In genomic region chr3:165868088-165868487, GRCh38 we compare ENCODE assay signal across 24 cellular contexts.
"Had no signal": no experiment of that assay in that cellular context is flagged by ENCODE, and none has a peak within 500 bp of the region (broad histone marks: within the 10 kb centered on the region; RNA-seq: fewer than 3 reads in every experiment).

No MANE protein-coding gene starts in this region.

- H3K36me3 ChIP-seq: colonic mucosa, esophagus squamous epithelium, gastrocnemius medialis, heart right ventricle, left lung, lower lobe of right lung had no signal

- H3K27ac ChIP-seq: colonic mucosa, epithelial cell of prostate, esophagus squamous epithelium, gastrocnemius medialis, heart right ventricle, left lung, lower lobe of right lung had no signal

- H3K4me3 Mint-ChIP-seq: dendritic cell treated with granulocyte-macrophage colony-stimulating factor and Interleukin-4, amounts not matched to agents 40 ng/mL and 50 ng/mL, for 4 days; effector memory CD8-positive, alpha-beta T cell; endodermal cell; mesothelial cell of epicardium had no signal

- DNase-seq: colonic mucosa; cortex of kidney; effector CD8-positive, alpha-beta T cell; effector memory CD8-positive, alpha-beta T cell; endodermal cell; erythroblast; esophagus squamous epithelium; foreskin fibroblast; foreskin melanocyte; gastrocnemius medialis; glutamatergic neuron; head of caudate nucleus; heart right ventricle; hippocampal formation; left cardiac atrium; left lung; left ventricle myocardium superior; lower lobe of right lung; mesenchymal stem cell; mucosa of descending colon had no signal

- ATAC-seq: effector memory CD8-positive, alpha-beta T cell; esophagus mucosa; gastrocnemius medialis; heart right ventricle; left cardiac atrium; left lung; left ventricle myocardium superior; mucosa of descending colon had no signal

- H3K4me1 Mint-ChIP-seq: endodermal cell, mesothelial cell of epicardium had no signal

- H3K27ac Mint-ChIP-seq: dendritic cell treated with granulocyte-macrophage colony-stimulating factor and Interleukin-4, amounts not matched to agents 40 ng/mL and 50 ng/mL, for 4 days; effector memory CD8-positive, alpha-beta T cell; endodermal cell; mesothelial cell of epicardium had no signal

- H3K27me3 Mint-ChIP-seq: dendritic cell treated with granulocyte-macrophage colony-stimulating factor and Interleukin-4, amounts not matched to agents 40 ng/mL and 50 ng/mL, for 4 days; effector memory CD8-positive, alpha-beta T cell had no signal

- H3K36me3 Mint-ChIP-seq: mesothelial cell of epicardium had no signal

- H3K9me3 ChIP-seq: colonic mucosa, esophagus squamous epithelium, gastrocnemius medialis, lower lobe of right lung, mucosa of descending colon had no signal

- H3K4me3 ChIP-seq: colonic mucosa, esophagus squamous epithelium, gastrocnemius medialis, heart right ventricle, left lung, lower lobe of right lung, mucosa of descending colon had no signal

- H3K27me3 ChIP-seq: colonic mucosa, esophagus squamous epithelium, gastrocnemius medialis, heart right ventricle, left lung had no signal

- H3K4me1 ChIP-seq: colonic mucosa, esophagus squamous epithelium, gastrocnemius medialis, heart right ventricle, left lung, lower lobe of right lung had no signal
